15 cellular contexts compared by ENCODE assay signal in genomic region chr1:185369786-185370185, GRCh38.
"Had no signal": no experiment of that assay in that cellular context is flagged by ENCODE, and none has a peak within 500 bp of the region (broad histone marks: within the 10 kb centered on the region; RNA-seq: fewer than 3 reads in every experiment).

No MANE protein-coding gene starts in this region.

- H3K4me3 ChIP-seq: right atrium auricular region, smooth muscle cell, tibial artery, uterus had no signal

- H3K4me3 Mint-ChIP-seq: activated CD8-positive, alpha-beta memory T cell treated with anti-CD3 and anti-CD28 coated beads, Interleukin-2, amount 10 ng/mL, durations not matched to agents 7 days and 5 days; activated naive CD8-positive, alpha-beta T cell treated with anti-CD3 and anti-CD28 coated beads for 36 hours; naive thymus-derived CD4-positive, alpha-beta T cell; stimulated activated effector memory CD8-positive, alpha-beta T cell treated with anti-CD3 and anti-CD28 coated beads, Interleukin-12 subunit alpha, Interleukin-12 subunit beta, amount 100 ng/mL, for 72 hours had no signal

- H3K9me3 Mint-ChIP-seq: activated naive CD8-positive, alpha-beta T cell treated with anti-CD3 and anti-CD28 coated beads for 36 hours; stimulated activated effector memory CD8-positive, alpha-beta T cell treated with anti-CD3 and anti-CD28 coated beads, Interleukin-12 subunit alpha, Interleukin-12 subunit beta, amount 100 ng/mL, for 72 hours had no signal

- H3K4me1 ChIP-seq: right atrium auricular region, uterus had no signal

- H3K27me3 ChIP-seq: right atrium auricular region, tibial artery, uterus had no signal

- H3K4me2 ChIP-seq: smooth muscle cell had no signal

- H3K27ac Mint-ChIP-seq: activated CD8-positive, alpha-beta memory T cell treated with anti-CD3 and anti-CD28 coated beads, Interleukin-2, amount 10 ng/mL, durations not matched to agents 7 days and 5 days; activated naive CD8-positive, alpha-beta T cell treated with anti-CD3 and anti-CD28 coated beads for 36 hours; stimulated activated effector memory CD8-positive, alpha-beta T cell treated with anti-CD3 and anti-CD28 coated beads, Interleukin-12 subunit alpha, Interleukin-12 subunit beta, amount 100 ng/mL, for 72 hours had no signal

- H3K36me3 Mint-ChIP-seq: activated naive CD8-positive, alpha-beta T cell treated with anti-CD3 and anti-CD28 coated beads for 36 hours; stimulated activated effector memory CD8-positive, alpha-beta T cell treated with anti-CD3 and anti-CD28 coated beads, Interleukin-12 subunit alpha, Interleukin-12 subunit beta, amount 100 ng/mL, for 72 hours had no signal

- H3K36me3 ChIP-seq: right atrium auricular region, tibial artery, uterus had no signal

- DNase-seq: activated CD4-positive, alpha-beta T cell treated with anti-CD3 and anti-CD28 coated beads, Interleukin-2, amount 50 U/mL, for 48 hours; activated CD4-positive, CD25-positive, alpha-beta regulatory T cell treated with anti-CD3 and anti-CD28 coated beads, Interleukin-2, amount 50 U/mL, for 72 hours; activated CD8-positive, alpha-beta memory T cell treated with anti-CD3 and anti-CD28 coated beads, Interleukin-2, amount 10 ng/mL, durations not matched to agents 7 days and 5 days; activated gamma-delta T cell treated with Interleukin-2 at 50 U/mL for 16 hours; activated naive CD8-positive, alpha-beta T cell treated with anti-CD3 and anti-CD28 coated beads for 36 hours; activated T-cell treated with anti-CD3 and anti-CD28 coated beads, Interleukin-2, amount 50 U/mL, for 48 hours; foreskin fibroblast; glutamatergic neuron; naive thymus-derived CD4-positive, alpha-beta T cell; T-helper 2 cell; tibial artery; uterus had no signal

- H3K27me3 Mint-ChIP-seq: activated CD8-positive, alpha-beta memory T cell treated with anti-CD3 and anti-CD28 coated beads, Interleukin-2, amount 10 ng/mL, durations not matched to agents 7 days and 5 days; activated naive CD8-positive, alpha-beta T cell treated with anti-CD3 and anti-CD28 coated beads for 36 hours had no signal

- H3K27ac ChIP-seq: right atrium auricular region, tibial artery, uterus had no signal

- ATAC-seq: activated CD8-positive, alpha-beta memory T cell treated with anti-CD3 and anti-CD28 coated beads, Interleukin-2, amount 10 ng/mL, durations not matched to agents 7 days and 5 days; naive thymus-derived CD4-positive, alpha-beta T cell; stimulated activated effector memory CD8-positive, alpha-beta T cell treated with anti-CD3 and anti-CD28 coated beads, Interleukin-12 subunit alpha, Interleukin-12 subunit beta, amount 100 ng/mL, for 72 hours had no signal

- H3K9me3 ChIP-seq: right atrium auricular region, tibial artery, uterus had no signal
